18 cellular contexts compared by ENCODE assay signal in the genomic region with DNA sequence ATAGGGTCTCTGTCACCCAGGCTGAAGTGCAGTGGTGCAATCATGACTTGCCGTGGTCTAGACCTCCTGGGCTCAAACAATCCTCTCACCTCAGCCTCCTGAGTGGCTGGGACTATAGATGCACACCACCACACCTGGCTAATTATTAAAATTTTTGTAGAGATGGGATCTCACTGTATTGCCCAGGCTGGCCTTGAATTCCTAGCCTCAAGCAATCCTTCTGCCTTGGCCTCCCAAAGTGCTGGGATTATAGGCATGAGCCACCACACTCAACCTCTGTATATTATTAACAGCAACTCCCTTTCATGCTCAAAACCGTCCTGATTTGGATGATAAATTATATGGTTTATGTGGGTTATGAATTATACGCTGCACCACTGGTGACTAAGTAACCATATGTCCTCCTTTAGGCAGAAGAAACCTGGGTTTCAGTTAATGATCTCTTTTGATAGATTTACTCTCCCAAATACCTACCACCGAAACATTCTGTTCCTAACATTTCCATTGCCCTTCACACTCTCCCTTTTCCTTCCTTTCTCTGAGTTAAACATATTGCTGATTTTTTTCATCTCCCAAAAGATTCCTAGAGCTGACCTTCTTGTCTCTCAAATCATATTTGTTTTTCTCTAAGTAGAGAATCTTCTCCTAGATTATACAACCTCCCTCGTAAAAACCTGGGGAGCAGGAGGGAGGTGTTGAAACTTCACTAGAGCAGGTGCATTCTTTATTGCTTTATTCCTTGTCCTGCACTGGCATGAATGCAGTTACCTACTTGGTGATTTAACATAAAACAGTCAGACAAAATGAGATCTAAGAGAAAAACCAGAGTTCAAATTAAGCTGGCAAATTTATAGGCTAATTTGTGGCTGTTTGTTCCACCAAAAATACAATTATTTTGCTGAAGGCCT. TPM values are rescaled to one million over a fixed set of nuclear protein-coding genes. Genes with fewer than 3 reads are reported as not detected.
"Had no signal": no experiment of that assay in that cellular context is flagged by ENCODE, and none has a peak within 500 bp of the region (broad histone marks: within the 10 kb centered on the region; RNA-seq: fewer than 3 reads in every experiment).

No MANE protein-coding gene starts in this region.

- H3K4me1 ChIP-seq: sigmoid colon, upper lobe of left lung had no signal

- DNase-seq: activated naive CD4-positive, alpha-beta T cell treated with anti-CD3 and anti-CD28 coated beads, Interleukin-2, amount 50 U/mL, for 16 hours; dorsolateral prefrontal cortex; nephron progenitor cell; sigmoid colon; stimulated activated CD4-positive, alpha-beta T cell treated with anti-CD3 and anti-CD28 coated beads, Interleukin-2, amount 100 ng/mL, for 24 hours; stimulated activated naive CD4-positive, alpha-beta T cell treated with Interleukin-2 at 50 U/mL for 16 hours; upper lobe of left lung had no signal

- H3K27me3 ChIP-seq: brain microvascular endothelial cell, dorsolateral prefrontal cortex, sigmoid colon, upper lobe of left lung had no signal

- H3K9me3 ChIP-seq: sigmoid colon, SK-N-SH, upper lobe of left lung had no signal

- H3K4me1 Mint-ChIP-seq: nephron progenitor cell, WTC11 had no signal

- H3K27ac Mint-ChIP-seq: activated CD4-positive, alpha-beta T cell treated with anti-CD3 and anti-CD28 coated beads, Interleukin-2, amount 10 ng/mL, durations not matched to agents 7 days and 5 days; nephron progenitor cell; WTC11 had no signal

- H3K9me3 Mint-ChIP-seq: activated CD4-positive, alpha-beta T cell treated with anti-CD3 and anti-CD28 coated beads, Interleukin-2, amount 10 ng/mL, durations not matched to agents 7 days and 5 days; nephron progenitor cell; WTC11 had no signal

- H3K4me3 ChIP-seq: sigmoid colon, upper lobe of left lung had no signal

- H3K27ac ChIP-seq: brain microvascular endothelial cell, sigmoid colon, upper lobe of left lung had no signal

- H3K27me3 Mint-ChIP-seq: activated CD4-positive, alpha-beta T cell treated with anti-CD3 and anti-CD28 coated beads, Interleukin-2, amount 10 ng/mL, durations not matched to agents 7 days and 5 days had no signal

- H3K4me3 Mint-ChIP-seq: activated CD4-positive, alpha-beta T cell treated with anti-CD3 and anti-CD28 coated beads, Interleukin-2, amount 10 ng/mL, durations not matched to agents 7 days and 5 days; nephron progenitor cell; WTC11 had no signal

RNA-seq across cellular contexts. Expression of a gene that starts 38.3 kb away (rescaled TPM):
- total RNA-seq: activated CD4-positive, alpha-beta T cell treated with anti-CD3 and anti-CD28 coated beads, Interleukin-2, amount 10 ng/mL, durations not matched to agents 7 days and 5 days; chondrocyte; esophagus mucosa; glomerular endothelial cell; lung microvascular endothelial cell; osteoblast; pulmonary artery endothelial cell; sigmoid colon; T-helper 1 cell treated with Interleukin-12 subunit alpha and Interleukin-12 subunit beta and Interleukin-4 antibody, amounts not matched to agents 30 ng/mL and 1 ng/mL, for 36 hours had no signal

RNA-seq across cellular contexts. Expression of a gene that starts 43.4 kb away (rescaled TPM):
- total RNA-seq: activated CD4-positive, alpha-beta T cell treated with anti-CD3 and anti-CD28 coated beads, Interleukin-2, amount 10 ng/mL, durations not matched to agents 7 days and 5 days; chondrocyte; esophagus mucosa; glomerular endothelial cell; lung microvascular endothelial cell; osteoblast; pulmonary artery endothelial cell; T-helper 1 cell treated with Interleukin-12 subunit alpha and Interleukin-12 subunit beta and Interleukin-4 antibody, amounts not matched to agents 30 ng/mL and 1 ng/mL, for 36 hours had no signal
